ENCODE assay signal across 8 cellular contexts in the genomic region with DNA sequence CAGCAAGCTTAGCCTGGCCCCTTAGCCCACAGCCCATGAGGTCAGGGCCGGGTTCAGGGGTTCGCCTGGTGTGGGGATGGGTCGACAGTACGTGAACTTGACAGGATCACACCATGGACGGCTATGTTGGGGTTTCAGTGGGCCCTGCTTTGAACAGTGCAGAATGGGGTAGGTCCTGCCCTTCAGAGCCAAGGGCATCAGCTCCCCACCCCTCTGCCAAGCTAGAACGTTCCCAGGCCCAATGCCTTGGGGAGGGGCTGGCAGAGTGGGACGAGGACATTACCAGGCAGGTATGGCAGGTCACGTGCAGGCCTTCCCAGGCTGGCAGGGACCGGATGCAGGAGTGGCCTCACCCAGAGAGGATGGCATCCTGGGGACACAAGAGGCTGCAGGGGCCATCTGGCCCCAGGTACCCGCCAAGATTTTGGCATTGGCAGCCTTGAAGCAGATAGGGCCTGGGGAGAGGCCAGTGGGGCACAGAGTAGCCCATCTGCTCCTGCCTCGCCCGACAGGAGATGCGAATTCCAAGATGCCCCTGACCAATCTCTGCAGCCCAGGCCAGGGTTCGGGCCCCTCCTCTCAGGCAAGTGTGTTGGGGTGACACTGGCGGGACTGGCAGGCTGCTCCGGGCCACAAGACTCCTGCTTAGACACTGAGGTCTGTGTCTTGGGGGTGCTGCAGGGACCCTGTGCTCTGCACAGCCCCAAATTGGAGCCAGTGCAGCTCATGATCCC. TPM values are rescaled to one million over a fixed set of nuclear protein-coding genes. Genes with fewer than 3 reads are reported as not detected.
DNase-seq lines count a peak whose midpoint lies in the region; ATAC-seq, FAIRE-seq and TF ChIP-seq lines count a peak whose summit lies in the region.
"Not testable (repeated sequence)": the region's sequence is repeated elsewhere in the genome, so short reads cannot be mapped to it uniquely, and the experiment has no call there.

No MANE protein-coding gene starts in this region.

- not testable (repeated sequence) for H3K9me3 ChIP-seq in CD8-positive, alpha-beta T cell (ENCODE audit: low read length); hepatocyte (ENCODE audit: low read depth)

- peak overlapping the region; percentile 78 for H3K4me3 ChIP-seq in CD8-positive, alpha-beta T cell (ENCODE audit: low read depth, low read length)
- not testable (repeated sequence) for H3K4me3 ChIP-seq in bronchial epithelial cell (ENCODE audit: low read depth, low read length); hepatocyte

- CTCF ChIA-PET in CD8-positive, alpha-beta T cell (lab: Charles Lee): interaction anchor here (0.7 to 4.0 kb wide), 11 partner anchors 11 to 193 kb away, joined by 3 to 36 read pairs (median 6); a partner anchor contains a TSS
- CTCF ChIA-PET in activated CD4-positive, alpha-beta memory T cell treated with anti-CD3 and anti-CD28 coated beads for 36 hours (lab: Charles Lee): interaction anchor here (0.7 to 4.3 kb wide), 41 partner anchors 10 to 360 kb away, joined by 3 to 56 read pairs (median 5); a partner anchor contains a TSS

- not testable (repeated sequence) for TF ChIP-seq CTCF in CD8-positive, alpha-beta T cell (IDR thresholded peaks at IDR 0.05); bronchial epithelial cell (IDR thresholded peaks at IDR 0.05; ENCODE audit: insufficient read depth, low read length, severe bottlenecking); hepatocyte (IDR thresholded peaks at IDR 0.05; ENCODE audit: poor library complexity); neural crest cell (conservative IDR thresholded peaks at IDR 0.05)

- peak overlapping the region; percentile 97 for H3K4me2 ChIP-seq in hepatocyte

- FAIRE-seq in HTR-8/SVneo (lab: Jason Lieb, UNC) (peak; percentile 92), bronchial epithelial cell (lab: Jason Lieb, UNC) (peak; percentile 70)

- intact Hi-C loops in CD8-positive, alpha-beta T cell (cut with DNase I, micrococcal nuclease): loop anchor here in 1 of 2 experiments (1.0 kb wide), 3 partner anchors 44 to 193 kb away; a partner anchor contains a TSS
- intact Hi-C loops in activated CD4-positive, alpha-beta memory T cell treated with anti-CD3 and anti-CD28 coated beads for 36 hours (cut with micrococcal nuclease): loop anchor here (2.0 to 5.0 kb wide), 3 partner anchors 35 to 103 kb away; a partner anchor contains a TSS

- not testable (repeated sequence) for H4K20me1 ChIP-seq in hepatocyte (ENCODE audit: insufficient read depth, poor library complexity, severe bottlenecking)

- H3K27me3 ChIP-seq in CD8-positive, alpha-beta T cell (ENCODE audit: insufficient read depth, low read length); bronchial epithelial cell (ENCODE audit: control insufficient read depth, insufficient read depth, low read length); hepatocyte: not testable (repeated sequence)

- H3K9me3 Mint-ChIP-seq in CD8-positive, alpha-beta T cell; activated CD4-positive, alpha-beta memory T cell treated with anti-CD3 and anti-CD28 coated beads for 36 hours; neural crest cell: not testable (repeated sequence)

- H3K36me3 Mint-ChIP-seq in CD8-positive, alpha-beta T cell; activated CD4-positive, alpha-beta memory T cell treated with anti-CD3 and anti-CD28 coated beads for 36 hours; neural crest cell (ENCODE audit: low read depth): not testable (repeated sequence)

- H3K4me3 Mint-ChIP-seq in CD8-positive, alpha-beta T cell: peak overlapping the region; percentile 85
- peak overlapping the region; percentile 73 for H3K4me3 Mint-ChIP-seq in activated CD4-positive, alpha-beta memory T cell treated with anti-CD3 and anti-CD28 coated beads for 36 hours
- peak overlapping the region; percentile 85 for H3K4me3 Mint-ChIP-seq in neural crest cell

- peaks cover 21% of the 10 kb centered on the region for H3K4me1 ChIP-seq in CD8-positive, alpha-beta T cell (ENCODE audit: insufficient read depth, low read length)
- H3K4me1 ChIP-seq in hepatocyte (ENCODE audit: insufficient read depth): peaks cover 37% of the 10 kb centered on the region

- not testable (repeated sequence) for H3K79me2 ChIP-seq in hepatocyte

- H3K27ac ChIP-seq in CD8-positive, alpha-beta T cell (ENCODE audit: low read depth, low read length): not testable (repeated sequence)
- H3K27ac ChIP-seq in hepatocyte (peak overlapping the region; percentile 63), substantia nigra (ENCODE audit: low read depth, low read length, poor library complexity, severe bottlenecking) (peak overlapping the region; percentile 90)

- H2AFZ ChIP-seq in hepatocyte: not testable (repeated sequence)

- DNase-seq in CD8-positive, alpha-beta T cell; HTR-8/SVneo (ENCODE audit: insufficient read length, low spot score); activated CD4-positive, alpha-beta memory T cell treated with anti-CD3 and anti-CD28 coated beads for 36 hours; bronchial epithelial cell (ENCODE audit: low read depth); hepatocyte (ENCODE audit: low spot score); neural crest cell (ENCODE audit: low read depth, low spot score): not testable (repeated sequence)
- DNase-seq in NCI-H748 (lab: John Stamatoyannopoulos, UW; ENCODE audit: unreplicated experiment) (peak; percentile 18), substantia nigra (lab: John Stamatoyannopoulos, UW) (peak in 10 of 49 donors; percentile 21 to 82 (median 58))

- H3K9me2 ChIP-seq in hepatocyte (replicated peaks; ENCODE audit: insufficient read depth): not testable (repeated sequence)

- POLR2A ChIA-PET in CD8-positive, alpha-beta T cell (lab: Charles Lee): interaction anchor here (1.0 to 1.6 kb wide), 6 partner anchors 34 to 245 kb away, joined by 3 to 6 read pairs (median 4); a partner anchor contains a TSS
- POLR2A ChIA-PET in activated CD4-positive, alpha-beta memory T cell treated with anti-CD3 and anti-CD28 coated beads for 36 hours (lab: Charles Lee): interaction anchor here (1.7 kb wide), 1 partner anchor 60 kb away, joined by 7 read pairs; no protein-coding TSS in a partner anchor

- H3K27me3 Mint-ChIP-seq in CD8-positive, alpha-beta T cell (ENCODE audit: low read depth); activated CD4-positive, alpha-beta memory T cell treated with anti-CD3 and anti-CD28 coated beads for 36 hours: not testable (repeated sequence)
- peaks cover 33% of the 10 kb centered on the region for H3K27me3 Mint-ChIP-seq in neural crest cell (ENCODE audit: low read depth)

- 64% methylated on average over 16 of the region's 16 CpGs for WGBS in hepatocyte (ENCODE audit: low lambda C conversion rate, missing lambda C conversion rate)

- H3K36me3 ChIP-seq in CD8-positive, alpha-beta T cell (ENCODE audit: insufficient read depth, low read length); bronchial epithelial cell (ENCODE audit: control insufficient read depth, insufficient read depth, low read length); hepatocyte (replicated peaks; ENCODE audit: insufficient read depth, low read depth): not testable (repeated sequence)

- peaks cover 17% of the 10 kb centered on the region for H3K4me1 Mint-ChIP-seq in CD8-positive, alpha-beta T cell (ENCODE audit: low read depth)
- peaks cover 20% of the 10 kb centered on the region for H3K4me1 Mint-ChIP-seq in activated CD4-positive, alpha-beta memory T cell treated with anti-CD3 and anti-CD28 coated beads for 36 hours (ENCODE audit: low read depth)
- H3K4me1 Mint-ChIP-seq in neural crest cell: peaks cover 19% of the 10 kb centered on the region

- ATAC-seq in CD8-positive, alpha-beta T cell: not testable (repeated sequence)

- H3K27ac Mint-ChIP-seq in CD8-positive, alpha-beta T cell; activated CD4-positive, alpha-beta memory T cell treated with anti-CD3 and anti-CD28 coated beads for 36 hours; neural crest cell (ENCODE audit: unreplicated experiment): not testable (repeated sequence)

RNA-seq across cellular contexts. Expression of a gene that starts 0.5 kb away (rescaled TPM):
- total RNA-seq in CD8-positive, alpha-beta T cell: 1 to 10 TPM; 1.7 to 2.1 TPM
- 1 to 10 TPM; 3.8 to 4.2 TPM for total RNA-seq in activated CD4-positive, alpha-beta memory T cell treated with anti-CD3 and anti-CD28 coated beads for 36 hours
- total RNA-seq in bronchial epithelial cell: 1.1 and 1.8 TPM in 2 replicates
- 2.0 and 3.0 TPM in 2 replicates for total RNA-seq in hepatocyte
- 7.2 and 7.7 TPM in 2 replicates for polyA plus RNA-seq in hepatocyte
- 2.8 and 3.3 TPM in 2 replicates for total RNA-seq in neural crest cell

RNA-seq across cellular contexts. Expression of a gene that starts 7.4 kb away (rescaled TPM):
- 10 to 100 TPM; 15.7 to 17.1 TPM for total RNA-seq in CD8-positive, alpha-beta T cell
- 10 to 100 TPM; 92.2 to 95.5 TPM for total RNA-seq in activated CD4-positive, alpha-beta memory T cell treated with anti-CD3 and anti-CD28 coated beads for 36 hours
- total RNA-seq in bronchial epithelial cell (57.9 and 124 TPM in 2 replicates), hepatocyte (101 and 111 TPM in 2 replicates), neural crest cell (170 and 175 TPM in 2 replicates)
- polyA plus RNA-seq in hepatocyte: 384 and 390 TPM in 2 replicates

RNA-seq across cellular contexts. Expression of a gene that starts 10.3 kb away (rescaled TPM):
- 1 to 10 TPM; 2.4 to 3.4 TPM for total RNA-seq in CD8-positive, alpha-beta T cell
- total RNA-seq in activated CD4-positive, alpha-beta memory T cell treated with anti-CD3 and anti-CD28 coated beads for 36 hours: 10 to 100 TPM; 13.0 to 14.3 TPM
- 1.1 and 1.5 TPM in 2 replicates for total RNA-seq in bronchial epithelial cell
- total RNA-seq in hepatocyte: 7.9 and 8.5 TPM in 2 replicates
- 12.7 and 16.9 TPM in 2 replicates for polyA plus RNA-seq in hepatocyte
- total RNA-seq in neural crest cell: 19.3 and 20.6 TPM in 2 replicates

RNA-seq across cellular contexts. Expression of a gene that starts 24.3 kb away (rescaled TPM):
- 100 to 1,000 TPM; 198 to 200 TPM for total RNA-seq in CD8-positive, alpha-beta T cell
- total RNA-seq in activated CD4-positive, alpha-beta memory T cell treated with anti-CD3 and anti-CD28 coated beads for 36 hours: 100 to 1,000 TPM; 302 to 311 TPM
- total RNA-seq in bronchial epithelial cell: 486 and 497 TPM in 2 replicates
- 318 and 372 TPM in 2 replicates for total RNA-seq in hepatocyte
- 508 and 568 TPM in 2 replicates for polyA plus RNA-seq in hepatocyte
- 338 and 339 TPM in 2 replicates for total RNA-seq in neural crest cell

RNA-seq across cellular contexts. Expression of a gene that starts 34.1 kb away (rescaled TPM):
- 10 to 100 TPM; 53.3 to 55.5 TPM for total RNA-seq in CD8-positive, alpha-beta T cell
- 10 to 100 TPM; 83.4 to 85.3 TPM for total RNA-seq in activated CD4-positive, alpha-beta memory T cell treated with anti-CD3 and anti-CD28 coated beads for 36 hours
- total RNA-seq in bronchial epithelial cell (79.5 and 88.5 TPM in 2 replicates), hepatocyte (67.2 and 72.3 TPM in 2 replicates), neural crest cell (191 and 198 TPM in 2 replicates)
- polyA plus RNA-seq in hepatocyte: 103 and 110 TPM in 2 replicates
